In genomic region chr21:14862794-14863720, GRCh38 we compare ENCODE assay signal across 9 cellular contexts.
DNase-seq lines count a peak whose midpoint lies in the region; ATAC-seq and TF ChIP-seq lines count a peak whose summit lies in the region.
"Had no signal": no experiment of that assay in that cellular context is flagged by ENCODE, and none has a peak within 500 bp of the region (broad histone marks: within the 10 kb centered on the region; RNA-seq: fewer than 3 reads in every experiment).

No MANE protein-coding gene starts in this region.

- H3K4me1 ChIP-seq in CD8-positive, alpha-beta T cell (ENCODE audit: insufficient read depth, low read length), result no peaks in the 10 kb centered on the region
- H3K4me1 ChIP-seq in Karpas-422 (ENCODE audit: low read length), result no peaks in the 10 kb centered on the region

- peak in 1 of 7 experiments; percentile 10 for DNase-seq in CD8-positive, alpha-beta T cell
- DNase-seq in Karpas-422, result peak; percentile 42
- no peak for DNase-seq in naive B cell
- DNase-seq in hepatic stellate cell (ENCODE audit: low spot score), result no peak
- no peak for DNase-seq in SK-N-DZ (ENCODE audit: low spot score)
- DNase-seq in GM03348 (ENCODE audit: low spot score), result no peak

- no peaks in the 10 kb centered on the region for H3K79me2 ChIP-seq in Karpas-422 (ENCODE audit: low read length)

- H3K27me3 ChIP-seq in CD8-positive, alpha-beta T cell (ENCODE audit: insufficient read depth, low read length), result no peaks in the 10 kb centered on the region
- H3K27me3 ChIP-seq in Karpas-422 (ENCODE audit: low read length), result no peaks in the 10 kb centered on the region

- POLR2A ChIA-PET in CD8-positive, alpha-beta T cell (lab: Charles Lee), result no interaction called here

- H3K9ac ChIP-seq in Karpas-422 (ENCODE audit: low read length), result no peak overlapping the region

- no peak overlapping the region for H3K27ac Mint-ChIP-seq in CD8-positive, alpha-beta T cell
- peak overlapping the region in 1 of 5 experiments; percentile 86 for H3K27ac Mint-ChIP-seq in brain
- peak overlapping the region in 4 of 6 donors; percentile 39 to 68 (median 50) for H3K27ac Mint-ChIP-seq in naive B cell

- H3K36me3 Mint-ChIP-seq in CD8-positive, alpha-beta T cell, result no peaks in the 10 kb centered on the region
- peaks cover 4% of the 10 kb centered on the region for H3K36me3 Mint-ChIP-seq in brain
- H3K36me3 Mint-ChIP-seq in naive B cell, result no peaks in the 10 kb centered on the region

- no peaks in the 10 kb centered on the region for H3K9me3 ChIP-seq in CD8-positive, alpha-beta T cell (ENCODE audit: low read length)
- H3K9me3 ChIP-seq in Karpas-422 (ENCODE audit: low read length), result no peaks in the 10 kb centered on the region; the same call in 1 of the 2 replicates

- no peaks in the 10 kb centered on the region for H3K36me3 ChIP-seq in CD8-positive, alpha-beta T cell (ENCODE audit: insufficient read depth, low read length)
- H3K36me3 ChIP-seq in Karpas-422 (ENCODE audit: insufficient read depth, low read length), result no peaks in the 10 kb centered on the region

- H3K4me3 ChIP-seq in CD8-positive, alpha-beta T cell (ENCODE audit: low read depth, low read length), result no peak overlapping the region
- H3K4me3 ChIP-seq in Karpas-422 (ENCODE audit: low read length), result no peak overlapping the region

- CTCF ChIA-PET in CD8-positive, alpha-beta T cell (lab: Charles Lee), result interaction anchor here (1.5 kb wide), 1 partner anchor 621 kb away, joined by 5 read pairs; no protein-coding TSS in a partner anchor

- intact Hi-C loops in CD8-positive, alpha-beta T cell (cut with DNase I, micrococcal nuclease), result loop anchor here (5.0 to 10.0 kb wide), 3 partner anchors 461 to 608 kb away; no protein-coding TSS in a partner anchor

- no peak overlapping the region for H3K27ac ChIP-seq in CD8-positive, alpha-beta T cell (ENCODE audit: low read depth, low read length)
- H3K27ac ChIP-seq in Karpas-422 (ENCODE audit: low read length), result no peak overlapping the region

- no peaks in the 10 kb centered on the region for H3K9me3 Mint-ChIP-seq in CD8-positive, alpha-beta T cell
- H3K9me3 Mint-ChIP-seq in brain (peaks cover 5 to 13% (median 8%) of the 10 kb centered on the region in 5 experiments), naive B cell (peaks cover 0 to 3% (median 0%) of the 10 kb centered on the region in 7 donors)

- no peaks in the 10 kb centered on the region for H3K9me2 ChIP-seq in Karpas-422 (replicated peaks; ENCODE audit: insufficient read depth, low read length)

- TF ChIP-seq CTCF in CD8-positive, alpha-beta T cell (IDR thresholded peaks at IDR 0.05), result peak; percentile 74
- peak; percentile 50 to 75 for TF ChIP-seq CTCF in brain (conservative IDR thresholded peaks at IDR 0.05)

- H3K4me1 Mint-ChIP-seq in CD8-positive, alpha-beta T cell (ENCODE audit: low read depth), result peaks cover 2% of the 10 kb centered on the region
- H3K4me1 Mint-ChIP-seq in brain (peaks cover 27% of the 10 kb centered on the region), naive B cell (peaks cover 30 to 54% (median 49%) of the 10 kb centered on the region in 3 donors)

- ATAC-seq in CD8-positive, alpha-beta T cell, result no peak
- no peak for ATAC-seq in naive B cell (ENCODE audit: low read depth in 2 of 2)
- no peak for ATAC-seq in GM18861 (IDR thresholded peaks at IDR 0.05; ENCODE audit: unreplicated experiment)
- ATAC-seq: HCT116 had no signal

- H3K4me3 Mint-ChIP-seq in CD8-positive, alpha-beta T cell, result no peak overlapping the region
- H3K4me3 Mint-ChIP-seq in brain (no peak overlapping the region), naive B cell (no peak overlapping the region)

- H4K20me1 ChIP-seq in Karpas-422 (ENCODE audit: insufficient read depth, low read depth, low read length), result no peaks in the 10 kb centered on the region

- H2AFZ ChIP-seq in Karpas-422 (ENCODE audit: low read length), result no peak overlapping the region

- H3K4me2 ChIP-seq in Karpas-422 (ENCODE audit: low read depth, low read length, poor library complexity, severe bottlenecking), result no peak overlapping the region

- no peaks in the 10 kb centered on the region for H3K27me3 Mint-ChIP-seq in CD8-positive, alpha-beta T cell (ENCODE audit: low read depth)
- H3K27me3 Mint-ChIP-seq in brain (no peaks in the 10 kb centered on the region), naive B cell (no peaks in the 10 kb centered on the region)
